In genomic region chr19:55459950-55460657, GRCh38 we compare ENCODE assay signal across 8 cellular contexts. TPM values are rescaled to one million over a fixed set of nuclear protein-coding genes. Genes with fewer than 3 reads are reported as not detected.
DNase-seq lines count a peak whose midpoint lies in the region; ATAC-seq, FAIRE-seq and TF ChIP-seq lines count a peak whose summit lies in the region.

No MANE protein-coding gene starts in this region.

- no peak for ATAC-seq in activated T-cell treated with anti-CD3 and anti-CD28 coated beads, Interleukin-2, amount 50 U/mL, for 72 hours (replicated peaks in 1 of 2)
- ATAC-seq in thoracic aorta (ENCODE audit: insufficient number of reproducible peaks, low FRiP score, low read depth) = no peak

- dilution Hi-C loops in keratinocyte (cut with MboI; ENCODE audit: extremely low pct_ligation_motif_present, low sequenced_read_pairs) = no loop called here

- no peaks in the 10 kb centered on the region for H4K20me1 ChIP-seq in keratinocyte (ENCODE audit: control insufficient read depth, extremely low read depth, insufficient read depth, low read length)

- no peaks in the 10 kb centered on the region for H3K79me2 ChIP-seq in keratinocyte (ENCODE audit: control insufficient read depth, insufficient read depth, low read length)

- H3K27me3 ChIP-seq in keratinocyte (ENCODE audit: control insufficient read depth, extremely low read depth, insufficient read depth, low read length) (no peaks in the 10 kb centered on the region), thoracic aorta (replicated peaks; ENCODE audit: insufficient read depth) (no peaks in the 10 kb centered on the region)

- H3K27ac ChIP-seq in keratinocyte (ENCODE audit: control insufficient read depth, insufficient read depth, low read length) (no peak overlapping the region), thoracic aorta (peak overlapping the region; percentile 19 to 32)

- H3K36me3 ChIP-seq in keratinocyte (ENCODE audit: control insufficient read depth in 2 of 2, extremely low read depth in 1 of 2, insufficient read depth in 2 of 2, low read length in 2 of 2) (peaks cover 0 to 3% of the 10 kb centered on the region in 2 experiments), thoracic aorta (no peaks in the 10 kb centered on the region)

- H3K4me3 Mint-ChIP-seq in activated T-cell treated with anti-CD3 and anti-CD28 coated beads, Interleukin-2, amount 50 U/mL, for 72 hours = peak overlapping the region; percentile 88 to 92
- H3K4me3 Mint-ChIP-seq in activated naive CD8-positive, alpha-beta T cell treated with anti-CD3 and anti-CD28 coated beads for 36 hours = peak overlapping the region; percentile 82

- no peak overlapping the region for H3K9ac ChIP-seq in keratinocyte (ENCODE audit: control insufficient read depth, extremely low read depth, insufficient read depth, low read length)

- peaks cover 29% of the 10 kb centered on the region for H3K4me1 Mint-ChIP-seq in activated T-cell treated with anti-CD3 and anti-CD28 coated beads, Interleukin-2, amount 50 U/mL, for 72 hours (ENCODE audit: low read depth)
- H3K4me1 Mint-ChIP-seq in activated naive CD8-positive, alpha-beta T cell treated with anti-CD3 and anti-CD28 coated beads for 36 hours = peaks cover 18% of the 10 kb centered on the region

- FAIRE-seq in keratinocyte (lab: Jason Lieb, UNC) (no peak), RCC 7860 (lab: Jason Lieb, UNC) (no peak)

- DNase-seq in activated T-cell treated with anti-CD3 and anti-CD28 coated beads, Interleukin-2, amount 50 U/mL, for 72 hours = no peak
- DNase-seq in activated T-cell treated with anti-CD3 and anti-CD28 coated beads, Interleukin-2, amount 50 U/mL, for 1 hour = no peak
- DNase-seq in activated naive CD8-positive, alpha-beta T cell treated with anti-CD3 and anti-CD28 coated beads for 36 hours = no peak
- no peak for DNase-seq in keratinocyte (ENCODE audit: low read depth, low spot score)
- DNase-seq in thoracic aorta (ENCODE audit: low spot score) = no peak
- no peak for DNase-seq in kidney tubule cell (ENCODE audit: low spot score)
- no peak for DNase-seq in RCC 7860 (ENCODE audit: low spot score)
- no peak for DNase-seq in stimulated activated CD4-positive, alpha-beta T cell treated with anti-CD3 and anti-CD28 coated beads, Interleukin-4, amount 100 ng/mL, for 4 hours

- peak overlapping the region; percentile 96 for H3K4me2 ChIP-seq in keratinocyte (ENCODE audit: control insufficient read depth, extremely low read depth, insufficient read depth, low read depth, low read length)

- TF ChIP-seq CTCF in keratinocyte (optimal IDR thresholded peaks at IDR 0.05 in 1 of 3, IDR thresholded peaks at IDR 0.05 in 1 of 3, conservative IDR thresholded peaks at IDR 0.05 in 1 of 3; ENCODE audit: extremely low read depth in 1 of 3, insufficient read depth in 2 of 3, low read length in 3 of 3) = no peak
- TF ChIP-seq CTCF in thoracic aorta (IDR thresholded peaks at IDR 0.05) = no peak

- H3K4me3 ChIP-seq in keratinocyte (ENCODE audit: control insufficient read depth in 2 of 3, extremely low read depth in 1 of 3, insufficient read depth in 2 of 3, low read depth in 1 of 3, low read length in 3 of 3) (peak overlapping the region in 2 of 3 experiments; percentile 84 to 85), thoracic aorta (peak overlapping the region; percentile 100)

- H3K9me3 ChIP-seq in keratinocyte (ENCODE audit: control insufficient read depth, low read depth, low read length) (no peaks in the 10 kb centered on the region), thoracic aorta (no peaks in the 10 kb centered on the region)

- no peaks in the 10 kb centered on the region for H3K9me3 Mint-ChIP-seq in activated T-cell treated with anti-CD3 and anti-CD28 coated beads, Interleukin-2, amount 50 U/mL, for 72 hours
- H3K9me3 Mint-ChIP-seq in activated naive CD8-positive, alpha-beta T cell treated with anti-CD3 and anti-CD28 coated beads for 36 hours = no peaks in the 10 kb centered on the region

- peaks cover 9% of the 10 kb centered on the region for H3K4me1 ChIP-seq in keratinocyte (ENCODE audit: control insufficient read depth, extremely low read depth, insufficient read depth, low read length)
- H3K4me1 ChIP-seq in thoracic aorta (ENCODE audit: control insufficient read depth in 1 of 2, low read depth in 2 of 2) = peaks cover 4 to 20% of the 10 kb centered on the region in 2 donors

- peak overlapping the region; percentile 71 for H3K27ac Mint-ChIP-seq in activated T-cell treated with anti-CD3 and anti-CD28 coated beads, Interleukin-2, amount 50 U/mL, for 72 hours
- H3K27ac Mint-ChIP-seq in activated naive CD8-positive, alpha-beta T cell treated with anti-CD3 and anti-CD28 coated beads for 36 hours = no peak overlapping the region

- H3K36me3 Mint-ChIP-seq in activated T-cell treated with anti-CD3 and anti-CD28 coated beads, Interleukin-2, amount 50 U/mL, for 72 hours (ENCODE audit: insufficient read depth in 2 of 2) = no peaks in the 10 kb centered on the region
- H3K36me3 Mint-ChIP-seq in activated naive CD8-positive, alpha-beta T cell treated with anti-CD3 and anti-CD28 coated beads for 36 hours = peaks cover 2% of the 10 kb centered on the region

- H2AFZ ChIP-seq in keratinocyte (ENCODE audit: control insufficient read depth, low read length) = no peak overlapping the region

- no peaks in the 10 kb centered on the region for H3K9me1 ChIP-seq in keratinocyte (ENCODE audit: control insufficient read depth, extremely low read depth, insufficient read depth, low read length)

- no peaks in the 10 kb centered on the region for H3K27me3 Mint-ChIP-seq in activated T-cell treated with anti-CD3 and anti-CD28 coated beads, Interleukin-2, amount 50 U/mL, for 72 hours (ENCODE audit: low read depth)
- H3K27me3 Mint-ChIP-seq in activated naive CD8-positive, alpha-beta T cell treated with anti-CD3 and anti-CD28 coated beads for 36 hours = no peaks in the 10 kb centered on the region

RNA-seq across cellular contexts. Expression of gene ISOC2, which starts 1.3 kb away (rescaled TPM):
- 10 to 100 TPM; 19.5 to 20.3 TPM for total RNA-seq in activated T-cell treated with anti-CD3 and anti-CD28 coated beads, Interleukin-2, amount 50 U/mL, for 72 hours
- total RNA-seq in activated naive CD8-positive, alpha-beta T cell treated with anti-CD3 and anti-CD28 coated beads for 36 hours = 10 to 100 TPM; 35.7 to 37.5 TPM
- polyA plus RNA-seq in keratinocyte = 24.5 to 37.7 TPM (median 34.7 TPM) in 3 replicates
- 3.6 TPM for polyA plus RNA-seq in keratinocyte (2011; ENCODE audit: low read depth)
- polyA plus RNA-seq in keratinocyte (2011; cell fraction: cytosol; rRNA removed) = 19.0 and 53.3 TPM in 2 replicates
- 13.6 and 19.3 TPM in 2 replicates for polyA plus RNA-seq in keratinocyte (2011; cell fraction: nucleus; rRNA removed)
- polyA plus RNA-seq in keratinocyte (2012; ENCODE audit: low replicate concordance) = 19.2 and 57.8 TPM in 2 replicates
- polyA minus RNA-seq in keratinocyte = 10.9 to 29.3 TPM (median 12.3 TPM) in 3 replicates
- polyA minus RNA-seq in keratinocyte (2011; cell fraction: cytosol; rRNA and poly(A)+ RNA removed) = 56.0 TPM
- polyA minus RNA-seq in keratinocyte (2011; cell fraction: nucleus; rRNA and poly(A)+ RNA removed) = 15.2 and 17.7 TPM in 2 replicates
- total RNA-seq in thoracic aorta = 10 to 100 TPM; 18.8 to 27.4 TPM

RNA-seq across cellular contexts. Expression of gene C19orf85, which starts 4.4 kb away (rescaled TPM):
- not detected for total RNA-seq in activated T-cell treated with anti-CD3 and anti-CD28 coated beads, Interleukin-2, amount 50 U/mL, for 72 hours
- not detected for total RNA-seq in activated naive CD8-positive, alpha-beta T cell treated with anti-CD3 and anti-CD28 coated beads for 36 hours
- not detected in 3 replicates for polyA plus RNA-seq in keratinocyte
- not detected for polyA plus RNA-seq in keratinocyte (2011; ENCODE audit: low read depth)
- not detected in 2 replicates for polyA plus RNA-seq in keratinocyte (2011; cell fraction: cytosol; rRNA removed)
- polyA plus RNA-seq in keratinocyte (2011; cell fraction: nucleus; rRNA removed) = 0.11 TPM in 1 of 2 replicates, not detected in the other
- not detected in 2 replicates for polyA plus RNA-seq in keratinocyte (2012; ENCODE audit: low replicate concordance)
- not detected in 3 replicates for polyA minus RNA-seq in keratinocyte
- not detected for polyA minus RNA-seq in keratinocyte (2011; cell fraction: cytosol; rRNA and poly(A)+ RNA removed)
- polyA minus RNA-seq in keratinocyte (2011; cell fraction: nucleus; rRNA and poly(A)+ RNA removed) = not detected in 2 replicates
- total RNA-seq in thoracic aorta = not detected

RNA-seq across cellular contexts. Expression of gene ZNF628, which starts 16.3 kb away (rescaled TPM):
- total RNA-seq in activated T-cell treated with anti-CD3 and anti-CD28 coated beads, Interleukin-2, amount 50 U/mL, for 72 hours = 1 to 10 TPM; 7.9 to 9.0 TPM
- total RNA-seq in activated naive CD8-positive, alpha-beta T cell treated with anti-CD3 and anti-CD28 coated beads for 36 hours = 10 to 100 TPM in 1 of 2 experiments, 1 to 10 TPM in 1; 8.8 to 10.3 TPM
- 0.22 to 1.5 TPM (median 0.39 TPM) in 3 replicates for polyA plus RNA-seq in keratinocyte
- polyA plus RNA-seq in keratinocyte (2011; ENCODE audit: low read depth) = 0.72 TPM
- 0.29 and 1.6 TPM in 2 replicates for polyA plus RNA-seq in keratinocyte (2011; cell fraction: cytosol; rRNA removed)
- polyA plus RNA-seq in keratinocyte (2011; cell fraction: nucleus; rRNA removed) = 1.5 and 2.0 TPM in 2 replicates
- polyA plus RNA-seq in keratinocyte (2012; ENCODE audit: low replicate concordance) = 1.9 and 5.8 TPM in 2 replicates
- 0.19 to 1.6 TPM (median 0.23 TPM) in 3 replicates for polyA minus RNA-seq in keratinocyte
- polyA minus RNA-seq in keratinocyte (2011; cell fraction: cytosol; rRNA and poly(A)+ RNA removed) = 7.1 TPM
- 3.0 and 3.1 TPM in 2 replicates for polyA minus RNA-seq in keratinocyte (2011; cell fraction: nucleus; rRNA and poly(A)+ RNA removed)
- 1 to 10 TPM; 3.5 to 7.2 TPM for total RNA-seq in thoracic aorta

RNA-seq across cellular contexts. Expression of gene SHISA7, which starts 17.0 kb away (rescaled TPM):
- under 1 TPM in 1 of 2 donors, not detected in 1; 0.17 TPM for total RNA-seq in activated T-cell treated with anti-CD3 and anti-CD28 coated beads, Interleukin-2, amount 50 U/mL, for 72 hours
- total RNA-seq in activated naive CD8-positive, alpha-beta T cell treated with anti-CD3 and anti-CD28 coated beads for 36 hours = not detected
- not detected in 3 replicates for polyA plus RNA-seq in keratinocyte
- polyA plus RNA-seq in keratinocyte (2011; ENCODE audit: low read depth) = not detected
- polyA plus RNA-seq in keratinocyte (2011; cell fraction: cytosol; rRNA removed) = not detected in 2 replicates
- 0.01 TPM in 1 of 2 replicates, not detected in the other for polyA plus RNA-seq in keratinocyte (2011; cell fraction: nucleus; rRNA removed)
- polyA plus RNA-seq in keratinocyte (2012; ENCODE audit: low replicate concordance) = not detected in 2 replicates
- polyA minus RNA-seq in keratinocyte = not detected in 3 replicates
- not detected for polyA minus RNA-seq in keratinocyte (2011; cell fraction: cytosol; rRNA and poly(A)+ RNA removed)
- not detected in 2 replicates for polyA minus RNA-seq in keratinocyte (2011; cell fraction: nucleus; rRNA and poly(A)+ RNA removed)
- not detected for total RNA-seq in thoracic aorta

RNA-seq across cellular contexts. Expression of gene NAT14, which starts 24.9 kb away (rescaled TPM):
- 10 to 100 TPM; 19.2 to 20.5 TPM for total RNA-seq in activated T-cell treated with anti-CD3 and anti-CD28 coated beads, Interleukin-2, amount 50 U/mL, for 72 hours
- total RNA-seq in activated naive CD8-positive, alpha-beta T cell treated with anti-CD3 and anti-CD28 coated beads for 36 hours = 10 to 100 TPM; 24.8 to 24.9 TPM
- 11.0 to 12.5 TPM (median 11.9 TPM) in 3 replicates for polyA plus RNA-seq in keratinocyte
- 0.66 TPM for polyA plus RNA-seq in keratinocyte (2011; ENCODE audit: low read depth)
- polyA plus RNA-seq in keratinocyte (2011; cell fraction: cytosol; rRNA removed) = 7.2 and 15.0 TPM in 2 replicates
- polyA plus RNA-seq in keratinocyte (2011; cell fraction: nucleus; rRNA removed) = 21.8 and 24.6 TPM in 2 replicates
- polyA plus RNA-seq in keratinocyte (2012; ENCODE audit: low replicate concordance) = 6.8 and 20.9 TPM in 2 replicates
- polyA minus RNA-seq in keratinocyte = 2.2 to 14.3 TPM (median 2.7 TPM) in 3 replicates
- polyA minus RNA-seq in keratinocyte (2011; cell fraction: cytosol; rRNA and poly(A)+ RNA removed) = 6.7 TPM
- polyA minus RNA-seq in keratinocyte (2011; cell fraction: nucleus; rRNA and poly(A)+ RNA removed) = 2.6 and 3.3 TPM in 2 replicates
- 1 to 10 TPM; 3.4 to 3.8 TPM for total RNA-seq in thoracic aorta
